13 cellular contexts compared by ENCODE assay signal in the genomic region with DNA sequence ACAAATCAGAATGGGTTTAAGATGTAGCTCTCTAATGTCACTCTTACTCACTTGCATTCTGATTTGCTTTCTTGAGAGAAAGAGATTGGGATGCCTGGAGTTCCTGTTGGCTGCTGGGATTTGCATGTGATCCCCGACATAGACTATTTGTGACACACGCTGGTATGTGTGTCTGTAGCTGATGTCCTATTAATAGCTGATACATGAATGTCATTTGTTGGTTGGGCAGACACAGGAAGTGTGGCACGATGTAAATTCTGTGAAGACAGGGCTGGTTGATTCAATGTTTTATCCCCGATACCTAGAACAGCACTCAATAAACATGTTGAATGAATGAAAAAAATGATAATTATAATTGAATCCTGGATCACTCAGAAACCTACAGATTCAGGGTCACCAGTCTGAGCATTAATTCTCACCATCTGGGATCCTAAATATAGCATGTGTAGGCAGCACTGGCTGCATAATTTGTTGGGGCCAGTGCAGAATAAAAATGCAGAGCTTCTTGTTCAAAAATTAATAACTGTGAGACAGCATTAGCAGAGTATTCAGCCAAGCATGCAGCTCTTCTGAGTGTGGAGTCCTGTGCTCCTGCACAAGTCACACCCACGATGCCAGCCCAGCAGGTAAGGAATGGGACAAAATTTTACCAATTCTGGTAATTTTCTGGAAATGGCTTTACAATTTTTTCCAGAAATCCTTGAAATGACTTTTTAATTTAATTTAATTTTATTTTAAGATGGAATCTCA. TPM values are rescaled to one million over a fixed set of nuclear protein-coding genes. Genes with fewer than 3 reads are reported as not detected.
DNase-seq lines count a peak whose midpoint lies in the region; ATAC-seq and TF ChIP-seq lines count a peak whose summit lies in the region.
"Had no signal": no experiment of that assay in that cellular context is flagged by ENCODE, and none has a peak within 500 bp of the region (broad histone marks: within the 10 kb centered on the region; RNA-seq: fewer than 3 reads in every experiment).

No MANE protein-coding gene starts in this region.

- no peaks in the 10 kb centered on the region for H3K36me3 ChIP-seq in breast epithelium
- H3K36me3 ChIP-seq: BE2C had no signal

- TF ChIP-seq CTCF in AG10803 (conservative IDR thresholded peaks at IDR 0.05; ENCODE audit: low read length) = no peak
- no peak for TF ChIP-seq CTCF in breast epithelium (IDR thresholded peaks at IDR 0.05)

- intact Hi-C loops in breast epithelium (cut with DNase I; ENCODE audit: low total_unique reads) = no loop called here

- no peaks in the 10 kb centered on the region for H3K9me3 Mint-ChIP-seq in central memory CD8-positive, alpha-beta T cell

- TF ChIP-seq POLR2A in breast epithelium (IDR thresholded peaks at IDR 0.05) = no peak

- H3K27me3 Mint-ChIP-seq in central memory CD8-positive, alpha-beta T cell = no peaks in the 10 kb centered on the region

- no peak overlapping the region for H3K27ac ChIP-seq in breast epithelium
- H3K27ac ChIP-seq: skin epidermis, testis had no signal

- no peak overlapping the region for H3K4me3 ChIP-seq in AG10803 (ENCODE audit: low read length)
- no peak overlapping the region for H3K4me3 ChIP-seq in breast epithelium
- H3K4me3 ChIP-seq: skin epidermis, testis had no signal

- DNase-seq in AG10803 (ENCODE audit: low read depth) = peak; percentile 38
- DNase-seq in central memory CD8-positive, alpha-beta T cell (ENCODE audit: low spot score in 2 of 2) = no peak
- no peak for DNase-seq in HuH-7 (ENCODE audit: low spot score)
- no peak for DNase-seq in LoVo (ENCODE audit: low spot score)
- no peak for DNase-seq in NCI-H2081 treated with DMSO at 0.1 percent for 48 hours (lab: John Stamatoyannopoulos, UW)
- DNase-seq in breast epithelium (ENCODE audit: low spot score in 2 of 2) = no peak
- DNase-seq: activated effector memory CD4-positive, alpha-beta T cell treated with Interleukin-2 at 50 U/mL for 16 hours; BE2C; RPMI8226; testis had no signal

- peaks cover 2% of the 10 kb centered on the region for H3K4me1 Mint-ChIP-seq in central memory CD8-positive, alpha-beta T cell

- H3K27ac Mint-ChIP-seq in central memory CD8-positive, alpha-beta T cell (ENCODE audit: low read depth) = no peak overlapping the region

- ATAC-seq in GM19043 (IDR thresholded peaks at IDR 0.05; ENCODE audit: low read depth, unreplicated experiment) = peak; percentile 81
- peak; percentile 88 for ATAC-seq in HG03025 (IDR thresholded peaks at IDR 0.05; ENCODE audit: low FRiP score, unreplicated experiment)
- ATAC-seq in central memory CD8-positive, alpha-beta T cell (replicated peaks; ENCODE audit: extremely low read depth, poor library complexity, severe bottlenecking) = peak; percentile 46

- H3K4me1 ChIP-seq in breast epithelium = no peaks in the 10 kb centered on the region
- H3K4me1 ChIP-seq: BE2C, testis had no signal

- H3K27me3 ChIP-seq in breast epithelium = no peaks in the 10 kb centered on the region
- H3K27me3 ChIP-seq: BE2C, testis had no signal

- H3K36me3 Mint-ChIP-seq in central memory CD8-positive, alpha-beta T cell (ENCODE audit: insufficient read depth) = no peaks in the 10 kb centered on the region

- H3K9me3 ChIP-seq in breast epithelium = no peaks in the 10 kb centered on the region
- H3K9me3 ChIP-seq: BE2C, testis had no signal

- no peak overlapping the region for H3K4me3 Mint-ChIP-seq in central memory CD8-positive, alpha-beta T cell

RNA-seq across cellular contexts. Expression of a gene that starts 35.5 kb away (rescaled TPM):
- 10 to 100 TPM; 29.0 to 59.4 (median 59.0) TPM for total RNA-seq in breast epithelium
